Comparison of ENCODE assay signal across 8 cellular contexts in the genomic region with DNA sequence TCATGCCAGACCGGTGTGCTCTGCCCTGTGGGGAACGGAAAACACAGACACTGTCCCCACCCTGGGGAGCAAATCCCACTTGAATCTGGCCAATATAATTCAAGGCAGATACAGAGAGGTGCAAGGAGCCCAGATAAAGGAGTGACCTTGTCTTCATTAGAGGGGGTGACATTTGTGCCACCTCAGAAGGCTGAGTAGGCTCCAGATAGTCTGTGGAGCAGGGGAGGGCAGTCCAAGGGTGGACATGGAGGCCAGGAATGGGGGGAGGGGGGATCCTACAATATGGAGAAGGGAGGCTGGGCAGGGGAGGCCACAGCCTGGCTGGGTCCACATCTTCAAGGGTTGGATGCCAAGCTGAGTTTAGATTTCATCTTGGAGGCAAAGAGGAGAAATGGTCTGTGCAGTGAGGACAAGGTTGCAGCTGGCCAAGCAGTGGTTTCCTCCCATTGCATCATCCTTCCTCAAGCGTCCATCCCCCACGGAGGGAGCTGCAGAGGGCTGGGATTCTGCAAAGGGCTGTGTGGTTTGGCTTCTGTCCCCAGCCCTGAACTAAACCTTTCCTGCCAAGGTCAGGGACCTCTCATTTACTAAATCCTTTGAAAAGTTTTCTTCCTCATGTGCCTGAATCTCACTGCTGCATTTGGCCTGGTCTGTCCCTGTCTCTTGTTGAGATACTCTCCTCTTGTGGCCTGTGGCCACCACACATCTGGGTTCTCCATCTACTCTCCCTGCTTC.
DNase-seq lines count a peak whose midpoint lies in the region; ATAC-seq, FAIRE-seq and TF ChIP-seq lines count a peak whose summit lies in the region.

No MANE protein-coding gene starts in this region.

- intact Hi-C loops in Right ventricle myocardium inferior (cut with DNase I) = loop anchor here (2.0 to 10.0 kb wide), 3 partner anchors 19 to 107 kb away; partner anchors contain the start of gene COL15A1

- H3K4me3 ChIP-seq in HEK293 (ENCODE audit: low read depth, low read length) = no peak overlapping the region

- H3K36me3 ChIP-seq in HEK293 (ENCODE audit: control insufficient read depth in 2 of 2, insufficient read depth in 1 of 2, low read length in 2 of 2) = no peaks in the 10 kb centered on the region

- peak; percentile 84 for DNase-seq in SKM-1 treated with dmso at 0.1 percent for 144 hours (lab: John Stamatoyannopoulos, UW; ENCODE audit: unreplicated experiment)
- peak; percentile 88 for DNase-seq in Right ventricle myocardium inferior (ENCODE audit: missing footprints)
- DNase-seq in smooth muscle cell of the brain vasculature (ENCODE audit: low read depth, low spot score) = peak; percentile 67
- no peak for DNase-seq in NCI-H146 treated with DMSO at 0.1 percent for 48 hours (lab: John Stamatoyannopoulos, UW; ENCODE audit: unreplicated experiment)
- no peak for DNase-seq in GM19239 (ENCODE audit: insufficient read length, low spot score)
- no peak for DNase-seq in DMS79 treated with DMSO at 0.1 percent for 48 hours (lab: John Stamatoyannopoulos, UW)

- CTCF ChIA-PET in HEK293 (lab: Yijun Ruan, JAX) = interaction anchor here (0.6 kb wide), 2 partner anchors 111 to 236 kb away, joined by 3 to 5 read pairs; no protein-coding TSS in a partner anchor

- H3K4me1 ChIP-seq in HEK293 (ENCODE audit: control insufficient read depth, insufficient read depth, low read length) = no peaks in the 10 kb centered on the region

- POLR2A ChIA-PET in HEK293 (lab: Yijun Ruan, JAX) = no interaction called here

- no peaks in the 10 kb centered on the region for H3K9me3 ChIP-seq in HEK293 (ENCODE audit: control insufficient read depth, insufficient read depth, low read depth, low read length)

- no peak overlapping the region for H3K27ac ChIP-seq in HEK293 (ENCODE audit: extremely low read depth, low read depth, low read length)

- ATAC-seq in Right ventricle myocardium inferior (peak; percentile 85), GM21390 (IDR thresholded peaks at IDR 0.05; ENCODE audit: unreplicated experiment) (no peak)

- TF ChIP-seq CTCF in HEK293 (tag by site-specific recombination; IDR thresholded peaks at IDR 0.05) = no peak

- no peak for FAIRE-seq in GM19239 (lab: Jason Lieb, UNC)

TF ChIP-seq in HEK293, 187 proteins besides CTCF, POLR2A, EP300 and RAD21:
- TF ChIP-seq IKZF3 (tag by site-specific recombination; IDR thresholded peaks at IDR 0.05) = no peak
- TF ChIP-seq ZNF518A (tag by site-specific recombination; conservative IDR thresholded peaks at IDR 0.05; ENCODE audit: low read depth) = peak; percentile 61
- no peak for TF ChIP-seq ZNF266 (tag by site-specific recombination; IDR thresholded peaks at IDR 0.05; ENCODE audit: low read depth)
- TF ChIP-seq, protein P1, sequence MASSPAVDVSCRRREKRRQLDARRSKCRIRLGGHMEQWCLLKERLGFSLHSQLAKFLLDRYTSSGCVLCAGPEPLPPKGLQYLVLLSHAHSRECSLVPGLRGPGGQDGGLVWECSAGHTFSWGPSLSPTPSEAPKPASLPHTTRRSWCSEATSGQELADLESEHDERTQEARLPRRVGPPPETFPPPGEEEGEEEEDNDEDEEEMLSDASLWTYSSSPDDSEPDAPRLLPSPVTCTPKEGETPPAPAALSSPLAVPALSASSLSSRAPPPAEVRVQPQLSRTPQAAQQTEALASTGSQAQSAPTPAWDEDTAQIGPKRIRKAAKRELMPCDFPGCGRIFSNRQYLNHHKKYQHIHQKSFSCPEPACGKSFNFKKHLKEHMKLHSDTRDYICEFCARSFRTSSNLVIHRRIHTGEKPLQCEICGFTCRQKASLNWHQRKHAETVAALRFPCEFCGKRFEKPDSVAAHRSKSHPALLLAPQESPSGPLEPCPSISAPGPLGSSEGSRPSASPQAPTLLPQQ (tag by site-specific recombination; IDR thresholded peaks at IDR 0.05) = 0 out of 2 replicates have a peak, but pooled peaks have one; percentile 34
- no peak for TF ChIP-seq GLI2 (tag by site-specific recombination; IDR thresholded peaks at IDR 0.05; ENCODE audit: borderline replicate concordance, low read depth)
- TF ChIP-seq ZBTB17 (tag by site-specific recombination; IDR thresholded peaks at IDR 0.05) = peak; percentile 61; the same call in 1 of the 2 replicates
- TF ChIP-seq ZNF366 (tag by site-specific recombination; conservative IDR thresholded peaks at IDR 0.05) = peak; percentile 35; the same call in 1 of the 2 replicates
- TF ChIP-seq ZNF398 (tag by site-specific recombination; IDR thresholded peaks at IDR 0.05) = 0 out of 2 replicates have a peak, but pooled peaks have one; percentile 11
- TF ChIP-seq GLIS1 (tag by site-specific recombination; IDR thresholded peaks at IDR 0.05) = peak; percentile 51
- peak; percentile 80 for TF ChIP-seq PRDM10 (tag by site-specific recombination; IDR thresholded peaks at IDR 0.05)

Comparison
In these comparisons a context has a peak if more than half of its experiments do, and no peak if none do; other contexts are left out.
1. DNase-seq: peak in SKM-1 treated with dmso at 0.1 percent for 144 hours (single experiment), Right ventricle myocardium inferior (single experiment) and smooth muscle cell of the brain vasculature (single experiment); none in NCI-H146 treated with DMSO at 0.1 percent for 48 hours (single experiment), GM19239 (single experiment) and DMS79 treated with DMSO at 0.1 percent for 48 hours (single experiment).